ENCODE assay signal across 1 cellular context in genomic region chr6:116500969-116501433, GRCh38.
TF ChIP-seq lines count a peak whose summit lies in the region.

No MANE protein-coding gene starts in this region.

TF ChIP-seq in K562, 482 proteins besides CTCF, POLR2A, EP300 and RAD21 (continued from another document):
- peak; percentile 53; the same call in 1 of the 2 replicates for TF ChIP-seq LEF1 (IDR thresholded peaks at IDR 0.05)
- TF ChIP-seq BHLHE40 (IDR thresholded peaks at IDR 0.05; ENCODE audit: low read length), result no peak
- TF ChIP-seq MTF1 (CRISPR knock-in tag; IDR thresholded peaks at IDR 0.05; ENCODE audit: borderline replicate concordance), result no peak
- no peak for TF ChIP-seq SRSF1 (IDR thresholded peaks at IDR 0.05; ENCODE audit: low read depth, low read length)
- peak in 1 of 2 experiments; percentile 27 for TF ChIP-seq E2F6 (IDR thresholded peaks at IDR 0.05; ENCODE audit: borderline replicate concordance in 1 of 2, extremely low read depth in 1 of 2, insufficient read depth in 1 of 2, insufficient read length in 1 of 2, low read depth in 1 of 2, low read length in 1 of 2, poor library complexity in 1 of 2, severe bottlenecking in 1 of 2)
- no peak for TF ChIP-seq TOE1 (IDR thresholded peaks at IDR 0.05; ENCODE audit: borderline replicate concordance)
- TF ChIP-seq TOE1 (CRISPR knock-in tag; IDR thresholded peaks at IDR 0.05; ENCODE audit: borderline replicate concordance, low read depth), result no peak
- no peak for TF ChIP-seq RHOXF2B (CRISPR knock-in tag; conservative IDR thresholded peaks at IDR 0.05)
- no peak for TF ChIP-seq ZNF551 (CRISPR knock-in tag; IDR thresholded peaks at IDR 0.05)
- no peak for TF ChIP-seq ZNF347 (CRISPR knock-in tag; IDR thresholded peaks at IDR 0.05; ENCODE audit: low read depth)
- TF ChIP-seq ZNF316 (IDR thresholded peaks at IDR 0.05), result no peak
- TF ChIP-seq TFAP4 (CRISPR knock-in tag; IDR thresholded peaks at IDR 0.05; ENCODE audit: borderline replicate concordance), result 0 out of 2 replicates have a peak, but pooled peaks have one; percentile 20
- TF ChIP-seq MCM7 (IDR thresholded peaks at IDR 0.05), result no peak
- peak; percentile 54 for TF ChIP-seq CBFA2T3 (IDR thresholded peaks at IDR 0.05)
- no peak for TF ChIP-seq PCBP1 (IDR thresholded peaks at IDR 0.05; ENCODE audit: low read depth, low read length, poor library complexity, severe bottlenecking)
- TF ChIP-seq BRF1 (IDR thresholded peaks at IDR 0.05; ENCODE audit: borderline replicate concordance, extremely low read depth, insufficient read length), result no peak
- TF ChIP-seq, protein P1, sequence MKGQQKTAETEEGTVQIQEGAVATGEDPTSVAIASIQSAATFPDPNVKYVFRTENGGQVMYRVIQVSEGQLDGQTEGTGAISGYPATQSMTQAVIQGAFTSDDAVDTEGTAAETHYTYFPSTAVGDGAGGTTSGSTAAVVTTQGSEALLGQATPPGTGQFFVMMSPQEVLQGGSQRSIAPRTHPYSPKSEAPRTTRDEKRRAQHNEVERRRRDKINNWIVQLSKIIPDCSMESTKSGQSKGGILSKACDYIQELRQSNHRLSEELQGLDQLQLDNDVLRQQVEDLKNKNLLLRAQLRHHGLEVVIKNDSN (CRISPR knock-in tag; IDR thresholded peaks at IDR 0.05), result no peak
- TF ChIP-seq FOXA3 (CRISPR knock-in tag; conservative IDR thresholded peaks at IDR 0.05 in 1 of 2, IDR thresholded peaks at IDR 0.05 in 1 of 2), result peak; percentile 60 to 75; a peak in 3 of 4 replicates
- TF ChIP-seq SNRNP70 (optimal IDR thresholded peaks at IDR 0.05; ENCODE audit: low read depth, low read length), result no peak
- 0 out of 4 replicates have a peak, but pooled peaks of 1 of the 2 experiments have one; percentile 31 for TF ChIP-seq MNT (conservative IDR thresholded peaks at IDR 0.05)
- TF ChIP-seq ZFPM2 (CRISPR knock-in tag; IDR thresholded peaks at IDR 0.05), result no peak
- TF ChIP-seq L3MBTL2 (IDR thresholded peaks at IDR 0.05), result no peak
- TF ChIP-seq ZNF561 (CRISPR knock-in tag; conservative IDR thresholded peaks at IDR 0.05), result no peak
- no peak for TF ChIP-seq NFYB (IDR thresholded peaks at IDR 0.05; ENCODE audit: extremely low read depth, insufficient read length)
TF ChIP-seq in K562: peak in this region for 26.
